ENCODE assay signal across 2 cellular contexts in genomic region chr9:137582286-137582860, GRCh38.
TF ChIP-seq lines count a peak whose summit lies in the region.

No MANE protein-coding gene starts in this region.

TF ChIP-seq in HEK293, 187 proteins besides CTCF, POLR2A, EP300 and RAD21:
- 0 out of 2 replicates have a peak, but pooled peaks have one; percentile 37 for TF ChIP-seq ZNF561 (tag by site-specific recombination; IDR thresholded peaks at IDR 0.05; ENCODE audit: borderline replicate concordance)
- TF ChIP-seq ZNF654 (tag by site-specific recombination; IDR thresholded peaks at IDR 0.05; ENCODE audit: low read depth), result peak; percentile 83
- TF ChIP-seq ZNF24 (tag by site-specific recombination; IDR thresholded peaks at IDR 0.05), result no peak
- TF ChIP-seq ZNF19 (tag by site-specific recombination; IDR thresholded peaks at IDR 0.05; ENCODE audit: low read depth), result no peak
- no peak for TF ChIP-seq ZNF112 (tag by site-specific recombination; IDR thresholded peaks at IDR 0.05)
- no peak for TF ChIP-seq INSM2 (tag by site-specific recombination; IDR thresholded peaks at IDR 0.05)
- no peak for TF ChIP-seq PRDM6 (tag by site-specific recombination; IDR thresholded peaks at IDR 0.05)
- TF ChIP-seq, protein P1, sequence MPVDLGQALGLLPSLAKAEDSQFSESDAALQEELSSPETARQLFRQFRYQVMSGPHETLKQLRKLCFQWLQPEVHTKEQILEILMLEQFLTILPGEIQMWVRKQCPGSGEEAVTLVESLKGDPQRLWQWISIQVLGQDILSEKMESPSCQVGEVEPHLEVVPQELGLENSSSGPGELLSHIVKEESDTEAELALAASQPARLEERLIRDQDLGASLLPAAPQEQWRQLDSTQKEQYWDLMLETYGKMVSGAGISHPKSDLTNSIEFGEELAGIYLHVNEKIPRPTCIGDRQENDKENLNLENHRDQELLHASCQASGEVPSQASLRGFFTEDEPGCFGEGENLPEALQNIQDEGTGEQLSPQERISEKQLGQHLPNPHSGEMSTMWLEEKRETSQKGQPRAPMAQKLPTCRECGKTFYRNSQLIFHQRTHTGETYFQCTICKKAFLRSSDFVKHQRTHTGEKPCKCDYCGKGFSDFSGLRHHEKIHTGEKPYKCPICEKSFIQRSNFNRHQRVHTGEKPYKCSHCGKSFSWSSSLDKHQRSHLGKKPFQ (tag by site-specific recombination; IDR thresholded peaks at IDR 0.05), result no peak
- TF ChIP-seq SCRT2 (tag by site-specific recombination; IDR thresholded peaks at IDR 0.05), result peak; percentile 69
- TF ChIP-seq SP3 (tag by site-specific recombination; IDR thresholded peaks at IDR 0.05), result no peak

TF ChIP-seq in HepG2, 621 proteins besides CTCF, POLR2A, EP300 and RAD21:
- TF ChIP-seq AGO2 (optimal IDR thresholded peaks at IDR 0.05; ENCODE audit: low read depth, low read length), result peak; percentile 41
- TF ChIP-seq SAP130 (CRISPR knock-in tag; IDR thresholded peaks at IDR 0.05; ENCODE audit: low read depth), result no peak
- TF ChIP-seq STAG1 (CRISPR knock-in tag; IDR thresholded peaks at IDR 0.05), result peak; percentile 65
- peak; percentile 94 for TF ChIP-seq ZBTB38 (CRISPR knock-in tag; IDR thresholded peaks at IDR 0.05)
- TF ChIP-seq TOPORS (CRISPR knock-in tag; IDR thresholded peaks at IDR 0.05), result no peak
- TF ChIP-seq CSRNP2 (CRISPR knock-in tag; conservative IDR thresholded peaks at IDR 0.05; ENCODE audit: low read depth), result no peak
- no peak for TF ChIP-seq CAMTA2 (CRISPR knock-in tag; IDR thresholded peaks at IDR 0.05; ENCODE audit: borderline replicate concordance)
- TF ChIP-seq, protein P2, sequence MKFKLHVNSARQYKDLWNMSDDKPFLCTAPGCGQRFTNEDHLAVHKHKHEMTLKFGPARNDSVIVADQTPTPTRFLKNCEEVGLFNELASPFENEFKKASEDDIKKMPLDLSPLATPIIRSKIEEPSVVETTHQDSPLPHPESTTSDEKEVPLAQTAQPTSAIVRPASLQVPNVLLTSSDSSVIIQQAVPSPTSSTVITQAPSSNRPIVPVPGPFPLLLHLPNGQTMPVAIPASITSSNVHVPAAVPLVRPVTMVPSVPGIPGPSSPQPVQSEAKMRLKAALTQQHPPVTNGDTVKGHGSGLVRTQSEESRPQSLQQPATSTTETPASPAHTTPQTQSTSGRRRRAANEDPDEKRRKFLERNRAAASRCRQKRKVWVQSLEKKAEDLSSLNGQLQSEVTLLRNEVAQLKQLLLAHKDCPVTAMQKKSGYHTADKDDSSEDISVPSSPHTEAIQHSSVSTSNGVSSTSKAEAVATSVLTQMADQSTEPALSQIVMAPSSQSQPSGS (CRISPR knock-in tag; IDR thresholded peaks at IDR 0.05), result no peak
- no peak for TF ChIP-seq ARNT2 (CRISPR knock-in tag; IDR thresholded peaks at IDR 0.05; ENCODE audit: low read depth)
- no peak for TF ChIP-seq JUN (CRISPR knock-in tag; IDR thresholded peaks at IDR 0.05)
- TF ChIP-seq SMC3 (IDR thresholded peaks at IDR 0.05; ENCODE audit: low read length), result 0 out of 2 replicates have a peak, but pooled peaks have one; percentile 22
- no peak for TF ChIP-seq ONECUT2 (CRISPR knock-in tag; IDR thresholded peaks at IDR 0.05)
- no peak for TF ChIP-seq HNRNPLL (IDR thresholded peaks at IDR 0.05; ENCODE audit: low read depth, low read length, poor library complexity, severe bottlenecking)
